4 cellular contexts compared by ENCODE assay signal in genomic region chr1:39504436-39504835, GRCh38. TPM values are rescaled to one million over a fixed set of nuclear protein-coding genes. Genes with fewer than 3 reads are reported as not detected.
"Had no signal": no experiment of that assay in that cellular context is flagged by ENCODE, and none has a peak within 500 bp of the region (broad histone marks: within the 10 kb centered on the region; RNA-seq: fewer than 3 reads in every experiment).

No MANE protein-coding gene starts in this region.

RNA-seq across cellular contexts. Expression of gene BMP8A, which starts 13.0 kb away (rescaled TPM):
- total RNA-seq: activated naive CD4-positive, alpha-beta T cell treated with anti-CD3 and anti-CD28 coated beads for 36 hours; activated T-helper 1 cell treated with anti-CD3 and anti-CD28 coated beads, Interleukin-12 subunit alpha, Interleukin-12 subunit beta, Interleukin-2, Interleukin-4 antibody, amounts not matched to agents 30 ng/mL and 10 ng/mL and 1 ng/mL, durations not matched to agents 14 hours and 24 hours and 36 hours; ascending aorta; bronchial epithelial cell had no signal
